Comparison of ENCODE assay signal across 1 cellular context in the genomic region with DNA sequence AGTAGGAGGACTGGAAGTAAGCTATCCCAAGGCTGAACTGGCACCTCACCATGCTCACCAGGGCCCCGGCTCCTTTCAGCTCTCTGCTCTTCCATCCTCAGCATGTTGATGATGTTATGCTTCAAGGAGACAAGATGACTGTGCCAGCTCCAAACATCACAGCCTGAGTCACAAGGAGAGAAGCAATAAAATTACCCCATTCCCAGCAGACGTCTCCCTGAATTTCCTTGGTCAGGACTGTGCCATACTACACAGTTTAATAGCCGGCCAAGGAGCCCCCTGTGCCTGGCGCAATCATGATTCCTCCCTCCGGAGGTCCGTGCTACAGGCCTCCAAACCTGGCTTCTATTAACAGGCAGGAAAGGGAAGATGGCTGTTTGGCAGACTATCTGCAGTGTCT.
TF ChIP-seq lines count a peak whose summit lies in the region.

No MANE protein-coding gene starts in this region.

TF ChIP-seq in A549, 52 proteins besides CTCF, POLR2A, EP300 and RAD21 (continued from another document):
- no peak for TF ChIP-seq MYC (IDR thresholded peaks at IDR 0.05; ENCODE audit: borderline replicate concordance, low read length)
- TF ChIP-seq KDM5A (IDR thresholded peaks at IDR 0.05): no peak
- no peak for TF ChIP-seq HMGXB4 (CRISPR knock-in tag; IDR thresholded peaks at IDR 0.05; ENCODE audit: borderline replicate concordance)
- no peak for TF ChIP-seq HEYL (CRISPR knock-in tag; IDR thresholded peaks at IDR 0.05)
- TF ChIP-seq HOXB5 (CRISPR knock-in tag; IDR thresholded peaks at IDR 0.05): no peak
- no peak for TF ChIP-seq NPAS2 (CRISPR knock-in tag; IDR thresholded peaks at IDR 0.05; ENCODE audit: borderline replicate concordance)
- TF ChIP-seq NFE2L2 (conservative IDR thresholded peaks at IDR 0.05; ENCODE audit: low read length): no peak
- no peak for TF ChIP-seq E2F6 (IDR thresholded peaks at IDR 0.05; ENCODE audit: borderline replicate concordance, low read depth)
- TF ChIP-seq FOSB (CRISPR knock-in tag; IDR thresholded peaks at IDR 0.05): no peak
- no peak for TF ChIP-seq HDAC2 (IDR thresholded peaks at IDR 0.05)
- TF ChIP-seq POLR2AphosphoS2 (conservative IDR thresholded peaks at IDR 0.05; ENCODE audit: low read length): no peak
